In genomic region chr6:25137497-25137896, GRCh38 we compare ENCODE assay signal across 1 cellular context.
TF ChIP-seq lines count a peak whose summit lies in the region.

No MANE protein-coding gene starts in this region.

TF ChIP-seq in SK-N-SH, 30 proteins besides CTCF, POLR2A, EP300 and RAD21 (continued from another document):
- TF ChIP-seq ZBTB33 (IDR thresholded peaks at IDR 0.05; ENCODE audit: borderline replicate concordance, low read depth) (no peak), IRF3 (IDR thresholded peaks at IDR 0.05; ENCODE audit: low read depth, low read length) (no peak), SMC3 (IDR thresholded peaks at IDR 0.05; ENCODE audit: low read depth, low read length) (no peak), ELF1 (IDR thresholded peaks at IDR 0.05) (no peak), YY1 (IDR thresholded peaks at IDR 0.05; ENCODE audit: low read depth) (no peak), NRF1 (IDR thresholded peaks at IDR 0.05; ENCODE audit: low read depth, low read length) (no peak), SIN3A (IDR thresholded peaks at IDR 0.05; ENCODE audit: borderline replicate concordance, low read depth, low read length) (no peak), FOXJ3 (CRISPR knock-in tag; IDR thresholded peaks at IDR 0.05) (no peak)
